In the genomic region with DNA sequence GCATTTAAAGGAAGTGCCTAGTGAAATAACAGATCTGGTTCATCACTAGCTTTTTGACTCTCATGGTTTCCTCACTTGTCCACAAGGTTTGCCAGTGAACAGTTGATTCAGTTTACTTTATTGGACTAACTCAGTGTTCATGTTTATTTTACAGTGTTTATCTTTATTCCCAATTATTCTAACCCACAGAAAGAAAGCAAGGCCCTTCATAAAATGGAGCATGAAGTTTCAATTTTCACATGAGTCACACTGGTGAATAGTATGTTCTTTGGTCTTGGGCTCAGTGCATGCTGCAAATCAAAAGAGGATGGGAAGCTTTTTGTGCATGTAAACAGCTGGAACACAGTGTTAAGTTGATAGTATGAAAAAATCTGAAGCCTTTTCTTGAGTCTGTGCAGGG, we compare ENCODE assay signal across 1 cellular context.
TF ChIP-seq lines count a peak whose summit lies in the region.

No MANE protein-coding gene starts in this region.

TF ChIP-seq in IMR-90, 13 proteins besides CTCF, POLR2A, EP300 and RAD21:
- TF ChIP-seq FOS (IDR thresholded peaks at IDR 0.05; ENCODE audit: low read depth, low read length) (no peak), MAFK (IDR thresholded peaks at IDR 0.05; ENCODE audit: low read depth, low read length) (no peak), MXI1 (IDR thresholded peaks at IDR 0.05; ENCODE audit: borderline replicate concordance, low read depth, low read length) (no peak), NFE2L2 (IDR thresholded peaks at IDR 0.05; ENCODE audit: low read depth, low read length) (no peak), SMC3 (IDR thresholded peaks at IDR 0.05; ENCODE audit: low read depth, low read length) (no peak), MAZ (IDR thresholded peaks at IDR 0.05; ENCODE audit: borderline replicate concordance, low read depth, low read length) (no peak), BHLHE40 (IDR thresholded peaks at IDR 0.05; ENCODE audit: low read depth, low read length) (no peak), RFX5 (IDR thresholded peaks at IDR 0.05; ENCODE audit: low read depth, low read length) (no peak), CEBPB (IDR thresholded peaks at IDR 0.05; ENCODE audit: low read depth, low read length) (no peak), RCOR1 (IDR thresholded peaks at IDR 0.05; ENCODE audit: insufficient replicate concordance, low read length) (no peak), CHD1 (IDR thresholded peaks at IDR 0.05; ENCODE audit: low read depth, low read length) (no peak)
- TF ChIP-seq, protein P1, sequence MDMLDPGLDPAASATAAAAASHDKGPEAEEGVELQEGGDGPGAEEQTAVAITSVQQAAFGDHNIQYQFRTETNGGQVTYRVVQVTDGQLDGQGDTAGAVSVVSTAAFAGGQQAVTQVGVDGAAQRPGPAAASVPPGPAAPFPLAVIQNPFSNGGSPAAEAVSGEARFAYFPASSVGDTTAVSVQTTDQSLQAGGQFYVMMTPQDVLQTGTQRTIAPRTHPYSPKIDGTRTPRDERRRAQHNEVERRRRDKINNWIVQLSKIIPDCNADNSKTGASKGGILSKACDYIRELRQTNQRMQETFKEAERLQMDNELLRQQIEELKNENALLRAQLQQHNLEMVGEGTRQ (IDR thresholded peaks at IDR 0.05; ENCODE audit: low read depth, low read length), result no peak
- TF ChIP-seq, protein P2, sequence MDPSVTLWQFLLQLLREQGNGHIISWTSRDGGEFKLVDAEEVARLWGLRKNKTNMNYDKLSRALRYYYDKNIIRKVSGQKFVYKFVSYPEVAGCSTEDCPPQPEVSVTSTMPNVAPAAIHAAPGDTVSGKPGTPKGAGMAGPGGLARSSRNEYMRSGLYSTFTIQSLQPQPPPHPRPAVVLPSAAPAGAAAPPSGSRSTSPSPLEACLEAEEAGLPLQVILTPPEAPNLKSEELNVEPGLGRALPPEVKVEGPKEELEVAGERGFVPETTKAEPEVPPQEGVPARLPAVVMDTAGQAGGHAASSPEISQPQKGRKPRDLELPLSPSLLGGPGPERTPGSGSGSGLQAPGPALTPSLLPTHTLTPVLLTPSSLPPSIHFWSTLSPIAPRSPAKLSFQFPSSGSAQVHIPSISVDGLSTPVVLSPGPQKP (IDR thresholded peaks at IDR 0.05; ENCODE audit: borderline replicate concordance, low read depth, low read length), result no peak
